In the genomic region with DNA sequence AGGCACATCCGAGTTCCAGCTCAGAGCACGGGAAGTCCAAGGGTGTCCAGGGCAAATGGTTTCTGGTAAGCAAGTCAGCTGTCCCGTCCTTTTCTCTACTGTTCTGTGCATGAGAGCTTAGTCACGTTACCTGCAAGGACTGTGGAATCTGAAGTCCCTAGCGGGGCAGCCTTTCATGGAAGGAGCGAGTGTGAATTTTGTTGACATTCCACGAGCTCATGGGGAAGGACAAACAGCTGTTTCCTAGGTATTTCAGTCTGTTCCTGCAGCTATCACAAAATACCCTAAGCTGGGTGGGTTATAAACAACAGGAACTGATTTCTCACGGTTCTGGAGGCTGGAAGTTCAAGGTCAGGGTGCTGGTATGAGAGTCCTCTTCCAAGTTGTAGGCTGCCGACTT, we compare ENCODE assay signal across 1 cellular context.
A peak's percentile ranks its signal among the peaks of the same experiment; 100 is the strongest.
TF ChIP-seq lines count a peak whose summit lies in the region.

No MANE protein-coding gene starts in this region.

TF ChIP-seq in liver, 16 proteins besides CTCF, POLR2A, EP300 and RAD21 (continued from another document):
- TF ChIP-seq, protein P1, sequence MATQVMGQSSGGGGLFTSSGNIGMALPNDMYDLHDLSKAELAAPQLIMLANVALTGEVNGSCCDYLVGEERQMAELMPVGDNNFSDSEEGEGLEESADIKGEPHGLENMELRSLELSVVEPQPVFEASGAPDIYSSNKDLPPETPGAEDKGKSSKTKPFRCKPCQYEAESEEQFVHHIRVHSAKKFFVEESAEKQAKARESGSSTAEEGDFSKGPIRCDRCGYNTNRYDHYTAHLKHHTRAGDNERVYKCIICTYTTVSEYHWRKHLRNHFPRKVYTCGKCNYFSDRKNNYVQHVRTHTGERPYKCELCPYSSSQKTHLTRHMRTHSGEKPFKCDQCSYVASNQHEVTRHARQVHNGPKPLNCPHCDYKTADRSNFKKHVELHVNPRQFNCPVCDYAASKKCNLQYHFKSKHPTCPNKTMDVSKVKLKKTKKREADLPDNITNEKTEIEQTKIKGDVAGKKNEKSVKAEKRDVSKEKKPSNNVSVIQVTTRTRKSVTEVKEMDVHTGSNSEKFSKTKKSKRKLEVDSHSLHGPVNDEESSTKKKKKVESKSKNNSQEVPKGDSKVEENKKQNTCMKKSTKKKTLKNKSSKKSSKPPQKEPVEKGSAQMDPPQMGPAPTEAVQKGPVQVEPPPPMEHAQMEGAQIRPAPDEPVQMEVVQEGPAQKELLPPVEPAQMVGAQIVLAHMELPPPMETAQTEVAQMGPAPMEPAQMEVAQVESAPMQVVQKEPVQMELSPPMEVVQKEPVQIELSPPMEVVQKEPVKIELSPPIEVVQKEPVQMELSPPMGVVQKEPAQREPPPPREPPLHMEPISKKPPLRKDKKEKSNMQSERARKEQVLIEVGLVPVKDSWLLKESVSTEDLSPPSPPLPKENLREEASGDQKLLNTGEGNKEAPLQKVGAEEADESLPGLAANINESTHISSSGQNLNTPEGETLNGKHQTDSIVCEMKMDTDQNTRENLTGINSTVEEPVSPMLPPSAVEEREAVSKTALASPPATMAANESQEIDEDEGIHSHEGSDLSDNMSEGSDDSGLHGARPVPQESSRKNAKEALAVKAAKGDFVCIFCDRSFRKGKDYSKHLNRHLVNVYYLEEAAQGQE (IDR thresholded peaks at IDR 0.05) = no peak
- TF ChIP-seq RXRA (IDR thresholded peaks at IDR 0.05) = peak in 1 of 2 donors; percentile 5
- no peak for TF ChIP-seq GABPA (IDR thresholded peaks at IDR 0.05 in 1 of 2, conservative IDR thresholded peaks at IDR 0.05 in 1 of 2)
- no peak for TF ChIP-seq JUND (IDR thresholded peaks at IDR 0.05)
- TF ChIP-seq TAF1 (conservative IDR thresholded peaks at IDR 0.05) = no peak
- TF ChIP-seq SP1 (IDR thresholded peaks at IDR 0.05) = no peak
- peak; percentile 18 for TF ChIP-seq NR2F2 (IDR thresholded peaks at IDR 0.05)
